In genomic region chr18:35083174-35083712, GRCh38 we compare ENCODE assay signal across 16 cellular contexts. TPM values are rescaled to one million over a fixed set of nuclear protein-coding genes. Genes with fewer than 3 reads are reported as not detected.
DNase-seq lines count a peak whose midpoint lies in the region; ATAC-seq and TF ChIP-seq lines count a peak whose summit lies in the region.
"Had no signal": no experiment of that assay in that cellular context is flagged by ENCODE, and none has a peak within 500 bp of the region (broad histone marks: within the 10 kb centered on the region; RNA-seq: fewer than 3 reads in every experiment).

No MANE protein-coding gene starts in this region.

- peak overlapping the region; percentile 3 for H3K27ac Mint-ChIP-seq in stimulated activated naive B cell treated with anti-CD40 and anti-IgM and Interleukin-4, amounts not matched to agents 10 μg/mL and 1 μg/mL and 100 μg/mL, for 72 hours

- H3K36me3 Mint-ChIP-seq in stimulated activated naive B cell treated with anti-CD40 and anti-IgM and Interleukin-4, amounts not matched to agents 10 μg/mL and 1 μg/mL and 100 μg/mL, for 72 hours, result peaks cover 22 to 25% of the 10 kb centered on the region in 2 donors

- no peak overlapping the region; the same call in 1 of the 2 replicates for H3K27ac ChIP-seq in KMS-11
- H3K27ac ChIP-seq in heart left ventricle, result peak overlapping the region; percentile 13 to 94 (median 78)
- H3K27ac ChIP-seq in right lobe of liver, result peak overlapping the region; percentile 45 to 82 (median 78)
- H3K27ac ChIP-seq: GM23248 had no signal

- H3K4me1 Mint-ChIP-seq in stimulated activated naive B cell treated with anti-CD40 and anti-IgM and Interleukin-4, amounts not matched to agents 10 μg/mL and 1 μg/mL and 100 μg/mL, for 72 hours, result peaks cover 25 to 39% of the 10 kb centered on the region in 2 donors

- intact Hi-C loops in heart left ventricle (cut with DNase I), result no loop called here
- intact Hi-C loops in right lobe of liver (cut with DNase I), result no loop called here

- H3K27me3 Mint-ChIP-seq in stimulated activated naive B cell treated with anti-CD40 and anti-IgM and Interleukin-4, amounts not matched to agents 10 μg/mL and 1 μg/mL and 100 μg/mL, for 72 hours, result no peaks in the 10 kb centered on the region
- H3K27me3 Mint-ChIP-seq: CD4-positive, alpha-beta memory T cell had no signal

- ATAC-seq in heart left ventricle, result peak; percentile 91 to 93 (median 92)
- ATAC-seq in right lobe of liver, result peak in 1 of 4 donors; percentile 9
- ATAC-seq in stimulated activated naive B cell treated with anti-CD40 and anti-IgM and Interleukin-4, amounts not matched to agents 10 μg/mL and 1 μg/mL and 100 μg/mL, for 72 hours (replicated peaks), result no peak
- ATAC-seq: Panc1 had no signal

- peak overlapping the region in 1 of 2 donors; percentile 8 for H3K4me3 Mint-ChIP-seq in stimulated activated naive B cell treated with anti-CD40 and anti-IgM and Interleukin-4, amounts not matched to agents 10 μg/mL and 1 μg/mL and 100 μg/mL, for 72 hours
- H3K4me3 Mint-ChIP-seq: CD4-positive, alpha-beta memory T cell had no signal

- H3K27me3 ChIP-seq in KMS-11 (ENCODE audit: insufficient read depth, low read depth) (no peaks in the 10 kb centered on the region), heart left ventricle (no peaks in the 10 kb centered on the region), right lobe of liver (no peaks in the 10 kb centered on the region)

- H3K79me2 ChIP-seq in KMS-11 (ENCODE audit: insufficient read depth, low read depth), result no peaks in the 10 kb centered on the region

- peak overlapping the region; percentile 53 for H3K4me2 ChIP-seq in KMS-11

- no peak overlapping the region for H2AFZ ChIP-seq in KMS-11 (ENCODE audit: low read depth)
- H2AFZ ChIP-seq: GM23248 had no signal

- DNase-seq in heart left ventricle (peak in 4 of 5 donors; percentile 48 to 72 (median 60)), right lobe of liver (no peak), GOT3 (lab: John Stamatoyannopoulos, UW) (no peak), NCI-H187 treated with DMSO at 0.1 percent for 48 hours (lab: John Stamatoyannopoulos, UW) (no peak)
- no peak for DNase-seq in stimulated activated naive B cell treated with anti-CD40 and anti-IgM and Interleukin-4, amounts not matched to agents 10 μg/mL and 1 μg/mL and 100 μg/mL, for 72 hours
- DNase-seq in stimulated activated CD4-positive, alpha-beta T cell treated with anti-CD3 and anti-CD28 coated beads, Interleukin-1b, Interleukin-23, amount 100 ng/mL, for 48 hours, result no peak
- DNase-seq: CD4-positive, alpha-beta memory T cell; GF-D8; GM23248; KG1; NCI-H1092 treated with DMSO at 0.1 percent for 48 hours; NCI-H1694; NCI-H748 treated with DMSO at 0.1 percent for 48 hours; SHP77 had no signal

- TF ChIP-seq POLR2A in heart left ventricle (IDR thresholded peaks at IDR 0.05), result no peak
- TF ChIP-seq POLR2A in right lobe of liver (IDR thresholded peaks at IDR 0.05), result no peak

- H3K9me3 ChIP-seq in heart left ventricle (no peaks in the 10 kb centered on the region), right lobe of liver (no peaks in the 10 kb centered on the region)

- no peak overlapping the region for H3K4me3 ChIP-seq in KMS-11 (IDR thresholded peaks at IDR 0.05; ENCODE audit: insufficient read depth, low read depth, low read length)
- no peak overlapping the region for H3K4me3 ChIP-seq in heart left ventricle
- H3K4me3 ChIP-seq in right lobe of liver, result no peak overlapping the region
- H3K4me3 ChIP-seq: GM23248 had no signal

- TF ChIP-seq CTCF in KMS-11 (conservative IDR thresholded peaks at IDR 0.05; ENCODE audit: low read depth, low read length), result no peak
- no peak for TF ChIP-seq CTCF in heart left ventricle (IDR thresholded peaks at IDR 0.05)
- no peak for TF ChIP-seq CTCF in right lobe of liver (IDR thresholded peaks at IDR 0.05)

- no peaks in the 10 kb centered on the region for H3K9me3 Mint-ChIP-seq in stimulated activated naive B cell treated with anti-CD40 and anti-IgM and Interleukin-4, amounts not matched to agents 10 μg/mL and 1 μg/mL and 100 μg/mL, for 72 hours
- H3K9me3 Mint-ChIP-seq: CD4-positive, alpha-beta memory T cell had no signal

- H4K20me1 ChIP-seq in KMS-11 (ENCODE audit: insufficient read depth), result no peaks in the 10 kb centered on the region

- 47 to 57% (median 50%) methylated on average over 3 of the region's 3 CpGs for WGBS in heart left ventricle, 4 donors
- WGBS in right lobe of liver (ENCODE audit: insufficient coverage, low coverage, low lambda C conversion rate, missing lambda C conversion rate), result 86% methylated on average over 3 of the region's 3 CpGs

- H3K4me1 ChIP-seq in KMS-11 (ENCODE audit: low read depth, poor library complexity, severe bottlenecking), result peaks cover 17% of the 10 kb centered on the region
- peaks cover 4 to 78% (median 55%) of the 10 kb centered on the region in 12 donors for H3K4me1 ChIP-seq in heart left ventricle
- H3K4me1 ChIP-seq in right lobe of liver, result peaks cover 0 to 31% (median 9%) of the 10 kb centered on the region in 4 donors

- no peak overlapping the region for H3K9ac ChIP-seq in KMS-11
- H3K9ac ChIP-seq: GM23248 had no signal

- H3K36me3 ChIP-seq in KMS-11 (ENCODE audit: insufficient read depth) (no peaks in the 10 kb centered on the region), heart left ventricle (peaks cover 0 to 11% (median 0%) of the 10 kb centered on the region in 9 donors), right lobe of liver (no peaks in the 10 kb centered on the region)

RNA-seq across cellular contexts. Expression of gene MAPRE2, which starts 42.0 kb away (rescaled TPM):
- total RNA-seq in heart left ventricle (100 to 1,000 TPM in 8 of 9 donors, 10 to 100 TPM in 1; 80.2 to 190 (median 137) TPM), right lobe of liver (10 to 100 TPM; 17.0 to 25.9 (median 21.5) TPM)
- polyA plus RNA-seq in heart left ventricle, result 100 to 1,000 TPM in 1 of 2 donors, 10 to 100 TPM in 1; 36.4 to 138 TPM

Comparison
In these comparisons a context has a peak if more than half of its experiments do, and no peak if none do; other contexts are left out.
1. ATAC-seq: peak in heart left ventricle (4 of 4); none in stimulated activated naive B cell treated with anti-CD40 and anti-IgM and Interleukin-4, amounts not matched to agents 10 μg/mL and 1 μg/mL and 100 μg/mL, for 72 hours (0 of 2).
2. DNase-seq: peak in heart left ventricle (4 of 5); none in right lobe of liver (0 of 3), stimulated activated naive B cell treated with anti-CD40 and anti-IgM and Interleukin-4, amounts not matched to agents 10 μg/mL and 1 μg/mL and 100 μg/mL, for 72 hours (single experiment), GOT3 (single experiment), stimulated activated CD4-positive, alpha-beta T cell treated with anti-CD3 and anti-CD28 coated beads, Interleukin-1b, Interleukin-23, amount 100 ng/mL, for 48 hours (single experiment) and NCI-H187 treated with DMSO at 0.1 percent for 48 hours (single experiment).